Comparison of ENCODE assay signal across 8 cellular contexts in genomic region chr20:59455392-59456341, GRCh38.
DNase-seq lines count a peak whose midpoint lies in the region; ATAC-seq, FAIRE-seq and TF ChIP-seq lines count a peak whose summit lies in the region.

No MANE protein-coding gene starts in this region.

- peaks cover 0 to 5% of the 10 kb centered on the region in 2 donors for H3K9me3 ChIP-seq in breast epithelium

- H3K27me3 ChIP-seq in breast epithelium, result peaks cover 0 to 4% of the 10 kb centered on the region in 2 donors

- TF ChIP-seq CTCF in D721Med (IDR thresholded peaks at IDR 0.05; ENCODE audit: insufficient read depth, missing control alignments) (peak; percentile 79), breast epithelium (IDR thresholded peaks at IDR 0.05) (peak; percentile 31 to 65 (median 65))

- FAIRE-seq in D721Med (lab: Jason Lieb, UNC), result no peak

- intact Hi-C loops in breast epithelium (cut with DNase I; ENCODE audit: low total_unique reads), result no loop called here

- no peaks in the 10 kb centered on the region for H3K4me1 ChIP-seq in breast epithelium

- H3K36me3 ChIP-seq in breast epithelium, result no peaks in the 10 kb centered on the region

- no peak for TF ChIP-seq POLR2A in breast epithelium (IDR thresholded peaks at IDR 0.05)

- DNase-seq in D721Med (ENCODE audit: insufficient read length, low spot score) (peak; percentile 43), LoVo (ENCODE audit: low spot score) (peak; percentile 24), breast epithelium (ENCODE audit: low spot score in 2 of 2) (peak in 1 of 2 donors; percentile 28), left lobe of liver (ENCODE audit: low spot score) (no peak), OCI-M2 (lab: John Stamatoyannopoulos, UW; ENCODE audit: unreplicated experiment) (no peak)
- no peak for DNase-seq in stimulated activated CD4-positive, alpha-beta T cell treated with anti-CD3 and anti-CD28 coated beads, Interleukin-12 subunit alpha, Interleukin-12 subunit beta, amount 100 ng/mL, for 4 hours
- DNase-seq in activated CD4-positive, alpha-beta T cell treated with anti-CD3 and anti-CD28 coated beads, Interleukin-2, amount 50 U/mL, for 1 hour, result no peak

- H3K4me3 ChIP-seq in breast epithelium, result peak overlapping the region in 2 of 3 donors; percentile 11 to 25

- no peak overlapping the region for H3K27ac ChIP-seq in breast epithelium

- peak; percentile 63 for ATAC-seq in left lobe of liver
- ATAC-seq in HG02588 (IDR thresholded peaks at IDR 0.05; ENCODE audit: unreplicated experiment), result no peak

Comparison
In these comparisons a context has a peak if more than half of its experiments do, and no peak if none do; other contexts are left out.
1. DNase-seq: peak in D721Med (single experiment) and LoVo (single experiment); none in left lobe of liver (single experiment), stimulated activated CD4-positive, alpha-beta T cell treated with anti-CD3 and anti-CD28 coated beads, Interleukin-12 subunit alpha, Interleukin-12 subunit beta, amount 100 ng/mL, for 4 hours (single experiment), activated CD4-positive, alpha-beta T cell treated with anti-CD3 and anti-CD28 coated beads, Interleukin-2, amount 50 U/mL, for 1 hour (single experiment) and OCI-M2 (single experiment).